ENCODE assay signal across 8 cellular contexts in the genomic region with DNA sequence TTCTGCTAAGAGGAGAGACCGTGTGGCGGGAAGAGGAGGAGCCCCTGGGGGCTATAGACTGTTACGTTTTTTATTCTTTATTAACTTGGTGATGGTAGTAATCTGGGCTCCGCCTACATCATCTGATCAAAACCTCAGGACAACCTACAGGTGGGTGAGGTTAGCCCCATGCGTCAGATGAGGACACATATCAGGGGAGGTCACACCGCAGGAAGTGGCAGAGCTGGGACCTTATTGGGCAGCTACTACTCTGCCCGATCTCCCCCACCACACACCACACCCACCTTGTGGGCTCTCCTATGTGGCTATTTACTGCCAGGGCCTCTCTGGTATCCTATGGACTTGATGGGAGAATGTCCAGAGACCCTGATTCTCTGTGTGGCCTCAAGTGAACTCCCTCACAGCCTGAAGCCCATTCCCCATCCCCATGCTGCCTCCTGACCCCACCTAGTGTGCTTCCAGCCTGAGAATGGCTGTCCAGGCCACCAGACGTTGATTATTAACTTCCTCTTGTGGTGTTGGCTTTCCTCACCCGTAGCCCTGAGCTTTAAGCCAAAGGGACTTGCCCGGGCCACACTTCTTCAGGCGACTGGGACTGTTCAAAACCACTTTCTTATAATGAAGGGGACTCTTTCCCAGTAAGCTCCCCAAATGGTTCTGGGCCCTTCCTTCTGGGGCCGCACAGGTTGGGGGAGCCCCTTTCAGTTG. TPM values are rescaled to one million over a fixed set of nuclear protein-coding genes. Genes with fewer than 3 reads are reported as not detected.
DNase-seq lines count a peak whose midpoint lies in the region; ATAC-seq and TF ChIP-seq lines count a peak whose summit lies in the region.

No MANE protein-coding gene starts in this region.

- no peaks in the 10 kb centered on the region for H3K36me3 ChIP-seq in NT2/D1 (ENCODE audit: insufficient read depth, insufficient read length, low read length)
- no peaks in the 10 kb centered on the region for H3K36me3 ChIP-seq in kidney epithelial cell (ENCODE audit: control insufficient read depth, insufficient read depth, low read length)

- H3K9me3 ChIP-seq in NT2/D1 (ENCODE audit: insufficient read depth, low read length) = no peaks in the 10 kb centered on the region

- ATAC-seq in GM19452 (IDR thresholded peaks at IDR 0.05; ENCODE audit: unreplicated experiment) (peak; percentile 75), HG02840 (IDR thresholded peaks at IDR 0.05; ENCODE audit: low FRiP score, unreplicated experiment) (no peak)

- DNase-seq in Caki2 (ENCODE audit: low read depth) = peak; percentile 98
- no peak for DNase-seq in NT2/D1 (ENCODE audit: low read depth, low spot score)
- no peak for DNase-seq in kidney epithelial cell (ENCODE audit: low read depth)
- no peak for DNase-seq in midbrain (lab: John Stamatoyannopoulos, UW)
- no peak for DNase-seq in DMS153 (lab: John Stamatoyannopoulos, UW)
- DNase-seq in amniotic stem cell (lab: John Stamatoyannopoulos, UW) = no peak

- H3K27me3 ChIP-seq in NT2/D1 (ENCODE audit: insufficient read depth, insufficient read length) (peaks cover 80% of the 10 kb centered on the region), kidney epithelial cell (ENCODE audit: control insufficient read depth, insufficient read depth, low read length) (no peaks in the 10 kb centered on the region)

- no peak for TF ChIP-seq CTCF in kidney epithelial cell (IDR thresholded peaks at IDR 0.05; ENCODE audit: insufficient read depth, low read length, poor library complexity, severe bottlenecking)

- peak overlapping the region; percentile 24 for H3K4me3 ChIP-seq in NT2/D1 (ENCODE audit: insufficient read length, low read depth)
- H3K4me3 ChIP-seq in kidney epithelial cell (ENCODE audit: low read depth, low read length) = peak overlapping the region; percentile 45

- in situ Hi-C loops in Caki2 (cut with HindIII; ENCODE audit: low pct_unique_long_range_greater_than_20kb, low sequenced_read_pairs) = no loop called here

- H3K9ac ChIP-seq in NT2/D1 (ENCODE audit: insufficient read length, low read depth) = peak overlapping the region; percentile 61

- H3K4me1 ChIP-seq in NT2/D1 (ENCODE audit: insufficient read depth, insufficient read length) = peaks cover 23% of the 10 kb centered on the region

RNA-seq across cellular contexts. Expression of gene UNC5A, which starts 8.2 kb away (rescaled TPM):
- total RNA-seq in Caki2 (2014; rRNA removed; shearing (Covaris generic); ENCODE audit: low replicate concordance) = 4.1 and 6.8 TPM in 2 replicates
- 1.1 and 2.3 TPM in 2 replicates for total RNA-seq in kidney epithelial cell
